Comparison of ENCODE assay signal across 8 cellular contexts in genomic region chr1:1484976-1485750, GRCh38. TPM values are rescaled to one million over a fixed set of nuclear protein-coding genes. Genes with fewer than 3 reads are reported as not detected.
DNase-seq lines count a peak whose midpoint lies in the region; ATAC-seq, FAIRE-seq and TF ChIP-seq lines count a peak whose summit lies in the region.
"Not testable (repeated sequence)": the region's sequence is repeated elsewhere in the genome, so short reads cannot be mapped to it uniquely, and the experiment has no call there.
"Had no signal": no experiment of that assay in that cellular context is flagged by ENCODE, and none has a peak within 500 bp of the region (broad histone marks: within the 10 kb centered on the region; RNA-seq: fewer than 3 reads in every experiment).

No MANE protein-coding gene starts in this region.

- not testable (repeated sequence) for H3K9me3 ChIP-seq in Panc1 (ENCODE audit: control insufficient read depth, insufficient read depth, low read depth, low read length); HepG2 (ENCODE audit: low read length)

- intact Hi-C loops in Panc1 (cut with micrococcal nuclease; ENCODE audit: unreplicated experiment); Right ventricle myocardium inferior (cut with DNase I); HepG2 (cut with micrococcal nuclease; ENCODE audit: unreplicated experiment): not testable (repeated sequence)

- H4K20me1 ChIP-seq in HepG2 (ENCODE audit: insufficient read depth, low read length), result not testable (repeated sequence)

- not testable (repeated sequence) for FAIRE-seq in HepG2 (lab: Jason Lieb, UNC)

- CTCF ChIA-PET in Panc1 (lab: Charles Lee); HepG2 (lab: Yijun Ruan, JAX; ENCODE audit: low intra/inter-chr PET ratio, low total read pairs): not testable (repeated sequence)

- DNase-seq in H7, result peak; percentile 7
- not testable (repeated sequence) for DNase-seq in Panc1 (ENCODE audit: low read depth, low spot score); HepG2 (ENCODE audit: low spot score); stimulated activated naive CD8-positive, alpha-beta T cell treated with anti-CD3 and anti-CD28 coated beads, Interleukin-15, Interleukin-2, amounts not matched to agents 100 U/mL and 50 U/mL, for 24 hours
- DNase-seq in Right ventricle myocardium inferior (ENCODE audit: missing footprints), result peak; percentile 26

- H3K36me3 ChIP-seq in H7 (replicated peaks; ENCODE audit: control insufficient read depth, insufficient read depth, low read length); Panc1 (ENCODE audit: control insufficient read depth, insufficient read depth, low read length): not testable (repeated sequence)
- peaks cover 25 to 44% of the 10 kb centered on the region in 2 experiments for H3K36me3 ChIP-seq in HepG2 (replicated peaks in 1 of 2; ENCODE audit: control insufficient read depth in 1 of 2, insufficient read depth in 2 of 2, low read length in 2 of 2)

- H3K4me1 ChIP-seq in Panc1 (ENCODE audit: control insufficient read depth, insufficient read depth, low read length); HepG2 (ENCODE audit: insufficient read depth, low read length): not testable (repeated sequence)

- POLR2A ChIA-PET in Panc1 (lab: Charles Lee); HepG2 (lab: Yijun Ruan, JAX): not testable (repeated sequence)

- H3K9ac ChIP-seq in HepG2 (ENCODE audit: insufficient read depth, low read depth, low read length), result not testable (repeated sequence)

- BruUV-seq in Panc1 (replicated peaks; lab: Mats Ljungman, UMichigan); HepG2 (replicated peaks; lab: Mats Ljungman, UMichigan): not testable (repeated sequence)

- H3K27me3 ChIP-seq in H7 (ENCODE audit: control insufficient read depth, insufficient read depth, low read length); Panc1 (ENCODE audit: control insufficient read depth, insufficient read depth, low read length); HepG2 (ENCODE audit: control insufficient read depth in 1 of 2, insufficient read depth in 2 of 2, low read length in 2 of 2): not testable (repeated sequence)

- in situ Hi-C loops in Panc1 (cut with HindIII; ENCODE audit: low pct_unique_long_range_greater_than_20kb, low sequenced_read_pairs); HepG2 (cut with HindIII; ENCODE audit: extremely low pct_ligation_motif_present, low pct_unique_long_range_greater_than_20kb): not testable (repeated sequence)

- TF ChIP-seq POLR2A in HepG2 (IDR thresholded peaks at IDR 0.05; ENCODE audit: insufficient read depth in 1 of 2, low read depth in 2 of 2, low read length in 2 of 2), result not testable (repeated sequence)

- not testable (repeated sequence) for TF ChIP-seq CTCF in Panc1 (IDR thresholded peaks at IDR 0.05); HepG2 (CRISPR knock-in tag; IDR thresholded peaks at IDR 0.05)

- TF ChIP-seq RAD21 in HepG2 (CRISPR knock-in tag; IDR thresholded peaks at IDR 0.05), result not testable (repeated sequence)

- H3K79me2 ChIP-seq in HepG2 (ENCODE audit: insufficient read depth, low read length), result not testable (repeated sequence)

- H2AFZ ChIP-seq in HepG2 (ENCODE audit: low read length), result not testable (repeated sequence)

- ATAC-seq in Panc1, result peak; percentile 29; the same call in 1 of the 2 replicates
- not testable (repeated sequence) for ATAC-seq in Right ventricle myocardium inferior, HepG2
- peak; percentile 10 for ATAC-seq in stimulated activated naive CD8-positive, alpha-beta T cell treated with anti-CD3 and anti-CD28 coated beads, Interleukin-15, Interleukin-2, amounts not matched to agents 100 U/mL and 50 U/mL, for 24 hours

- not testable (repeated sequence) for TF ChIP-seq EP300 in HepG2 (IDR thresholded peaks at IDR 0.05; ENCODE audit: low read depth in 2 of 2, low read length in 2 of 2); HepG2 (CRISPR knock-in tag; IDR thresholded peaks at IDR 0.05; ENCODE audit: borderline replicate concordance)

- not testable (repeated sequence) for H3K4me2 ChIP-seq in HepG2 (ENCODE audit: low read depth, low read length)

- H3K27ac ChIP-seq in Panc1 (ENCODE audit: low read length); HepG2 (ENCODE audit: extremely low read length, insufficient read depth, low read length): not testable (repeated sequence)

- 97% methylated on average over 18 of the region's 46 CpGs for WGBS in HepG2 (ENCODE audit: low lambda C conversion rate)

- not testable (repeated sequence) for H3K4me3 ChIP-seq in H7 (ENCODE audit: insufficient read depth, low read depth, low read length); Panc1 (ENCODE audit: low read depth in 2 of 2, low read length in 2 of 2); HepG2 (replicated peaks in 1 of 3; ENCODE audit: insufficient read depth in 1 of 3, low read depth in 2 of 3, low read length in 3 of 3)

RNA-seq across cellular contexts. Expression of gene ATAD3B, which starts 13.6 kb away (rescaled TPM):
- total RNA-seq in H7 (2014; rRNA removed; shearing (Covaris generic)), result 43.5 and 44.1 TPM in 2 replicates
- total RNA-seq in Panc1 (2021; ENCODE audit: unreplicated experiment) (104 TPM), Right ventricle myocardium inferior (9.0 TPM), HepG2 (2016; rRNA removed; fragmentation: Illumina TruSeq; extraction: Trizol) (21.1 and 31.1 TPM in 2 replicates)
- 74.5 TPM for polyA plus RNA-seq in Panc1 (2012; ENCODE audit: insufficient read length)
- 26.1 and 27.7 TPM in 2 replicates for total RNA-seq in HepG2 (2016; cell fraction: cytosol; rRNA removed; fragmentation: Illumina TruSeq; extraction: Trizol; ENCODE audit: low read depth)
- total RNA-seq in HepG2 (2016; cell fraction: insoluble cytoplasmic fraction; rRNA removed; fragmentation: Illumina TruSeq; extraction: Trizol), result 19.1 and 31.9 TPM in 2 replicates
- total RNA-seq in HepG2 (2016; cell fraction: membrane; rRNA removed; fragmentation: Illumina TruSeq; extraction: Trizol), result 24.8 and 25.7 TPM in 2 replicates
- 28.8 and 34.2 TPM in 2 replicates for total RNA-seq in HepG2 (2016; cell fraction: nucleus; rRNA removed; fragmentation: Illumina TruSeq; extraction: Trizol)
- 9.6 and 15.4 TPM in 2 replicates for polyA plus RNA-seq in HepG2 (2011; rRNA removed)
- polyA plus RNA-seq in HepG2 (2011; cell fraction: cytosol; rRNA removed), result 7.3 and 12.3 TPM in 2 replicates
- 82.9 and 84.6 TPM in 2 replicates for polyA plus RNA-seq in HepG2 (2011; cell fraction: nucleus; rRNA removed)
- 9.1 and 14.3 TPM in 2 replicates for polyA plus RNA-seq in HepG2 (2012)
- polyA plus RNA-seq in HepG2 (2016; cell fraction: cytosol; fragmentation: Illumina TruSeq; extraction: Trizol; ENCODE audit: low read depth), result 11.2 and 12.2 TPM in 2 replicates
- 22.1 and 23.9 TPM in 2 replicates for polyA plus RNA-seq in HepG2 (2016; cell fraction: insoluble cytoplasmic fraction; fragmentation: Illumina TruSeq; extraction: Trizol; ENCODE audit: low read depth)
- polyA plus RNA-seq in HepG2 (2016; cell fraction: membrane; fragmentation: Illumina TruSeq; extraction: Trizol; ENCODE audit: low read depth), result 16.4 and 18.0 TPM in 2 replicates
- polyA plus RNA-seq in HepG2 (2016; cell fraction: nucleus; fragmentation: Illumina TruSeq; extraction: Trizol; ENCODE audit: insufficient read depth, low read depth), result 108 and 128 TPM in 2 replicates
- polyA minus RNA-seq in HepG2 (2011; rRNA and poly(A)+ RNA removed; ENCODE audit: low replicate concordance), result 15.4 and 54.9 TPM in 2 replicates
- 8.0 and 10.3 TPM in 2 replicates for polyA minus RNA-seq in HepG2 (2011; cell fraction: cytosol; rRNA and poly(A)+ RNA removed)
- 18.0 and 21.1 TPM in 2 replicates for polyA minus RNA-seq in HepG2 (2011; cell fraction: nucleus; rRNA and poly(A)+ RNA removed)

RNA-seq across cellular contexts. Expression of gene ATAD3A, which starts 26.8 kb away (rescaled TPM):
- total RNA-seq in H7 (2014; rRNA removed; shearing (Covaris generic)), result 105 and 113 TPM in 2 replicates
- total RNA-seq in Panc1 (2021; ENCODE audit: unreplicated experiment) (57.5 TPM), Right ventricle myocardium inferior (17.9 TPM), HepG2 (2016; rRNA removed; fragmentation: Illumina TruSeq; extraction: Trizol) (33.4 and 49.0 TPM in 2 replicates)
- polyA plus RNA-seq in Panc1 (2012; ENCODE audit: insufficient read length), result 57.5 TPM
- 18.2 and 18.9 TPM in 2 replicates for total RNA-seq in HepG2 (2016; cell fraction: cytosol; rRNA removed; fragmentation: Illumina TruSeq; extraction: Trizol; ENCODE audit: low read depth)
- 27.6 and 52.7 TPM in 2 replicates for total RNA-seq in HepG2 (2016; cell fraction: insoluble cytoplasmic fraction; rRNA removed; fragmentation: Illumina TruSeq; extraction: Trizol)
- 38.0 and 38.8 TPM in 2 replicates for total RNA-seq in HepG2 (2016; cell fraction: membrane; rRNA removed; fragmentation: Illumina TruSeq; extraction: Trizol)
- 30.1 and 34.5 TPM in 2 replicates for total RNA-seq in HepG2 (2016; cell fraction: nucleus; rRNA removed; fragmentation: Illumina TruSeq; extraction: Trizol)
- polyA plus RNA-seq in HepG2 (2011; rRNA removed), result 10.6 and 15.5 TPM in 2 replicates
- 11.1 and 18.2 TPM in 2 replicates for polyA plus RNA-seq in HepG2 (2011; cell fraction: cytosol; rRNA removed)
- 45.2 and 49.3 TPM in 2 replicates for polyA plus RNA-seq in HepG2 (2011; cell fraction: nucleus; rRNA removed)
- 12.6 and 17.3 TPM in 2 replicates for polyA plus RNA-seq in HepG2 (2012)
- polyA plus RNA-seq in HepG2 (2016; cell fraction: cytosol; fragmentation: Illumina TruSeq; extraction: Trizol; ENCODE audit: low read depth), result 19.2 and 20.9 TPM in 2 replicates
- polyA plus RNA-seq in HepG2 (2016; cell fraction: insoluble cytoplasmic fraction; fragmentation: Illumina TruSeq; extraction: Trizol; ENCODE audit: low read depth), result 33.0 and 40.7 TPM in 2 replicates
- 30.9 and 31.4 TPM in 2 replicates for polyA plus RNA-seq in HepG2 (2016; cell fraction: membrane; fragmentation: Illumina TruSeq; extraction: Trizol; ENCODE audit: low read depth)
- polyA plus RNA-seq in HepG2 (2016; cell fraction: nucleus; fragmentation: Illumina TruSeq; extraction: Trizol; ENCODE audit: insufficient read depth, low read depth), result 80.5 and 96.5 TPM in 2 replicates
- 21.9 and 37.5 TPM in 2 replicates for polyA minus RNA-seq in HepG2 (2011; rRNA and poly(A)+ RNA removed; ENCODE audit: low replicate concordance)
- polyA minus RNA-seq in HepG2 (2011; cell fraction: cytosol; rRNA and poly(A)+ RNA removed), result 11.0 and 16.1 TPM in 2 replicates
- 8.6 and 10.7 TPM in 2 replicates for polyA minus RNA-seq in HepG2 (2011; cell fraction: nucleus; rRNA and poly(A)+ RNA removed)

RNA-seq across cellular contexts. Expression of gene ATAD3C, which starts 35.7 kb away (rescaled TPM):
- 0.14 and 0.74 TPM in 2 replicates for total RNA-seq in H7 (2014; rRNA removed; shearing (Covaris generic))
- total RNA-seq in Panc1 (2021; ENCODE audit: unreplicated experiment) (10.6 TPM), Right ventricle myocardium inferior (1.8 TPM), HepG2 (2016; rRNA removed; fragmentation: Illumina TruSeq; extraction: Trizol) (3.2 and 4.7 TPM in 2 replicates)
- 8.1 TPM for polyA plus RNA-seq in Panc1 (2012; ENCODE audit: insufficient read length)
- total RNA-seq in HepG2 (2016; cell fraction: cytosol; rRNA removed; fragmentation: Illumina TruSeq; extraction: Trizol; ENCODE audit: low read depth), result 2.4 and 4.7 TPM in 2 replicates
- total RNA-seq in HepG2 (2016; cell fraction: insoluble cytoplasmic fraction; rRNA removed; fragmentation: Illumina TruSeq; extraction: Trizol), result 2.7 and 3.3 TPM in 2 replicates
- total RNA-seq in HepG2 (2016; cell fraction: membrane; rRNA removed; fragmentation: Illumina TruSeq; extraction: Trizol), result 5.4 and 8.1 TPM in 2 replicates
- total RNA-seq in HepG2 (2016; cell fraction: nucleus; rRNA removed; fragmentation: Illumina TruSeq; extraction: Trizol), result 1.2 and 2.1 TPM in 2 replicates
- 2.4 and 3.5 TPM in 2 replicates for polyA plus RNA-seq in HepG2 (2011; rRNA removed)
- polyA plus RNA-seq in HepG2 (2011; cell fraction: cytosol; rRNA removed), result 3.5 and 3.6 TPM in 2 replicates
- polyA plus RNA-seq in HepG2 (2011; cell fraction: nucleus; rRNA removed), result 1.7 and 1.9 TPM in 2 replicates
- polyA plus RNA-seq in HepG2 (2012), result 3.2 and 4.4 TPM in 2 replicates
- polyA plus RNA-seq in HepG2 (2016; cell fraction: cytosol; fragmentation: Illumina TruSeq; extraction: Trizol; ENCODE audit: low read depth), result 5.2 and 8.6 TPM in 2 replicates
- 4.6 and 4.8 TPM in 2 replicates for polyA plus RNA-seq in HepG2 (2016; cell fraction: insoluble cytoplasmic fraction; fragmentation: Illumina TruSeq; extraction: Trizol; ENCODE audit: low read depth)
- 8.3 TPM in 2 replicates for polyA plus RNA-seq in HepG2 (2016; cell fraction: membrane; fragmentation: Illumina TruSeq; extraction: Trizol; ENCODE audit: low read depth)
- 1.5 and 1.9 TPM in 2 replicates for polyA plus RNA-seq in HepG2 (2016; cell fraction: nucleus; fragmentation: Illumina TruSeq; extraction: Trizol; ENCODE audit: insufficient read depth, low read depth)
- polyA minus RNA-seq in HepG2 (2011; rRNA and poly(A)+ RNA removed; ENCODE audit: low replicate concordance), result 0.96 TPM in 1 of 2 replicates, not detected in the other
- 0.97 and 2.1 TPM in 2 replicates for polyA minus RNA-seq in HepG2 (2011; cell fraction: cytosol; rRNA and poly(A)+ RNA removed)
- polyA minus RNA-seq in HepG2 (2011; cell fraction: nucleus; rRNA and poly(A)+ RNA removed), result 0.39 and 0.75 TPM in 2 replicates
- polyA plus RNA-seq: AG04450 had no signal

RNA-seq across cellular contexts. Expression of gene VWA1, which starts 49.7 kb away (rescaled TPM):
- 32.1 and 37.1 TPM in 2 replicates for total RNA-seq in H7 (2014; rRNA removed; shearing (Covaris generic))
- 858 TPM for total RNA-seq in Panc1 (2021; ENCODE audit: unreplicated experiment)
- polyA plus RNA-seq in Panc1 (2012; ENCODE audit: insufficient read length), result 1,549 TPM
- total RNA-seq in Right ventricle myocardium inferior, result 20.5 TPM
- 25.1 and 57.5 TPM in 2 replicates for total RNA-seq in HepG2 (2016; rRNA removed; fragmentation: Illumina TruSeq; extraction: Trizol)
- total RNA-seq in HepG2 (2016; cell fraction: cytosol; rRNA removed; fragmentation: Illumina TruSeq; extraction: Trizol; ENCODE audit: low read depth), result 4.5 and 4.7 TPM in 2 replicates
- 23.6 and 57.6 TPM in 2 replicates for total RNA-seq in HepG2 (2016; cell fraction: insoluble cytoplasmic fraction; rRNA removed; fragmentation: Illumina TruSeq; extraction: Trizol)
- 12.5 and 16.0 TPM in 2 replicates for total RNA-seq in HepG2 (2016; cell fraction: membrane; rRNA removed; fragmentation: Illumina TruSeq; extraction: Trizol)
- 51.4 and 68.6 TPM in 2 replicates for total RNA-seq in HepG2 (2016; cell fraction: nucleus; rRNA removed; fragmentation: Illumina TruSeq; extraction: Trizol)
- 40.9 and 61.3 TPM in 2 replicates for polyA plus RNA-seq in HepG2 (2011; rRNA removed)
- 31.3 and 57.3 TPM in 2 replicates for polyA plus RNA-seq in HepG2 (2011; cell fraction: cytosol; rRNA removed)
- 80.8 and 81.7 TPM in 2 replicates for polyA plus RNA-seq in HepG2 (2011; cell fraction: nucleus; rRNA removed)
- polyA plus RNA-seq in HepG2 (2012), result 28.6 and 31.7 TPM in 2 replicates
- polyA plus RNA-seq in HepG2 (2016; cell fraction: cytosol; fragmentation: Illumina TruSeq; extraction: Trizol; ENCODE audit: low read depth), result 6.7 and 8.2 TPM in 2 replicates
- polyA plus RNA-seq in HepG2 (2016; cell fraction: insoluble cytoplasmic fraction; fragmentation: Illumina TruSeq; extraction: Trizol; ENCODE audit: low read depth), result 32.1 and 34.9 TPM in 2 replicates
- 16.7 and 17.0 TPM in 2 replicates for polyA plus RNA-seq in HepG2 (2016; cell fraction: membrane; fragmentation: Illumina TruSeq; extraction: Trizol; ENCODE audit: low read depth)
- polyA plus RNA-seq in HepG2 (2016; cell fraction: nucleus; fragmentation: Illumina TruSeq; extraction: Trizol; ENCODE audit: insufficient read depth, low read depth), result 140 and 151 TPM in 2 replicates
- polyA minus RNA-seq in HepG2 (2011; rRNA and poly(A)+ RNA removed; ENCODE audit: low replicate concordance), result 0.05 and 92.8 TPM in 2 replicates
- 48.6 and 49.4 TPM in 2 replicates for polyA minus RNA-seq in HepG2 (2011; cell fraction: cytosol; rRNA and poly(A)+ RNA removed)
- 12.6 and 15.8 TPM in 2 replicates for polyA minus RNA-seq in HepG2 (2011; cell fraction: nucleus; rRNA and poly(A)+ RNA removed)
- total RNA-seq: CD4-positive, alpha-beta T cell; CD8-positive, alpha-beta T cell had no signal

RNA-seq across cellular contexts. Expression of gene TMEM240, which starts 55.3 kb away (rescaled TPM):
- total RNA-seq in H7 (2014; rRNA removed; shearing (Covaris generic)), result 13.6 and 14.3 TPM in 2 replicates
- total RNA-seq in Panc1 (2021; ENCODE audit: unreplicated experiment), result 4.1 TPM
- 4.4 TPM for polyA plus RNA-seq in Panc1 (2012; ENCODE audit: insufficient read length)
- total RNA-seq in Right ventricle myocardium inferior, result 6.9 TPM
- not detected in 2 replicates for total RNA-seq in HepG2 (2016; rRNA removed; fragmentation: Illumina TruSeq; extraction: Trizol)
- total RNA-seq in HepG2 (2016; cell fraction: cytosol; rRNA removed; fragmentation: Illumina TruSeq; extraction: Trizol; ENCODE audit: low read depth), result not detected in 2 replicates
- not detected in 2 replicates for total RNA-seq in HepG2 (2016; cell fraction: insoluble cytoplasmic fraction; rRNA removed; fragmentation: Illumina TruSeq; extraction: Trizol)
- total RNA-seq in HepG2 (2016; cell fraction: membrane; rRNA removed; fragmentation: Illumina TruSeq; extraction: Trizol), result not detected in 2 replicates
- total RNA-seq in HepG2 (2016; cell fraction: nucleus; rRNA removed; fragmentation: Illumina TruSeq; extraction: Trizol), result not detected in 2 replicates
- polyA plus RNA-seq in HepG2 (2011; rRNA removed), result 0.17 and 0.21 TPM in 2 replicates
- 0.17 TPM in 1 of 2 replicates, not detected in the other for polyA plus RNA-seq in HepG2 (2011; cell fraction: cytosol; rRNA removed)
- polyA plus RNA-seq in HepG2 (2011; cell fraction: nucleus; rRNA removed), result 3.9 and 4.5 TPM in 2 replicates
- polyA plus RNA-seq in HepG2 (2012), result 0.58 and 1.1 TPM in 2 replicates
- not detected in 2 replicates for polyA plus RNA-seq in HepG2 (2016; cell fraction: cytosol; fragmentation: Illumina TruSeq; extraction: Trizol; ENCODE audit: low read depth)
- 0.34 TPM in 1 of 2 replicates, not detected in the other for polyA plus RNA-seq in HepG2 (2016; cell fraction: insoluble cytoplasmic fraction; fragmentation: Illumina TruSeq; extraction: Trizol; ENCODE audit: low read depth)
- polyA plus RNA-seq in HepG2 (2016; cell fraction: membrane; fragmentation: Illumina TruSeq; extraction: Trizol; ENCODE audit: low read depth), result not detected in 2 replicates
- 0.90 TPM in 1 of 2 replicates, not detected in the other for polyA plus RNA-seq in HepG2 (2016; cell fraction: nucleus; fragmentation: Illumina TruSeq; extraction: Trizol; ENCODE audit: insufficient read depth, low read depth)
- not detected in 2 replicates for polyA minus RNA-seq in HepG2 (2011; rRNA and poly(A)+ RNA removed; ENCODE audit: low replicate concordance)
- polyA minus RNA-seq in HepG2 (2011; cell fraction: cytosol; rRNA and poly(A)+ RNA removed), result not detected in 2 replicates
- not detected in 2 replicates for polyA minus RNA-seq in HepG2 (2011; cell fraction: nucleus; rRNA and poly(A)+ RNA removed)
